In genomic region chr7:75961194-75961593, GRCh38 we compare ENCODE assay signal across 16 cellular contexts. TPM values are rescaled to one million over a fixed set of nuclear protein-coding genes. Genes with fewer than 3 reads are reported as not detected.
DNase-seq lines count a peak whose midpoint lies in the region; ATAC-seq and TF ChIP-seq lines count a peak whose summit lies in the region.
"Had no signal": no experiment of that assay in that cellular context is flagged by ENCODE, and none has a peak within 500 bp of the region (broad histone marks: within the 10 kb centered on the region; RNA-seq: fewer than 3 reads in every experiment).

No MANE protein-coding gene starts in this region.

- peaks cover 6% of the 10 kb centered on the region for H3K36me3 Mint-ChIP-seq in natural killer cell

- H3K27me3 Mint-ChIP-seq in natural killer cell (ENCODE audit: low read depth in 2 of 2) = no peaks in the 10 kb centered on the region

- H3K27ac Mint-ChIP-seq in natural killer cell = no peak overlapping the region
- H3K27ac Mint-ChIP-seq: activated T-helper 1 cell treated with anti-CD3 and anti-CD28 coated beads, Interleukin-12 subunit alpha, Interleukin-12 subunit beta, Interleukin-2, Interleukin-4 antibody, amounts not matched to agents 30 ng/mL and 10 ng/mL and 1 ng/mL, durations not matched to agents 14 hours and 24 hours and 36 hours had no signal

- H3K4me3 ChIP-seq in cardiac muscle cell (no peak overlapping the region), right atrium auricular region (no peak overlapping the region), fibroblast of villous mesenchyme (ENCODE audit: low read depth, low read length) (no peak overlapping the region), tibial artery (no peak overlapping the region)

- H3K36me3 ChIP-seq in cardiac muscle cell = no peaks in the 10 kb centered on the region
- peaks cover 8% of the 10 kb centered on the region for H3K36me3 ChIP-seq in right atrium auricular region
- H3K36me3 ChIP-seq in tibial artery = peaks cover 4 to 39% (median 24%) of the 10 kb centered on the region in 3 donors

- H3K9me3 ChIP-seq in cardiac muscle cell (ENCODE audit: low read depth) (no peaks in the 10 kb centered on the region), right atrium auricular region (no peaks in the 10 kb centered on the region), tibial artery (no peaks in the 10 kb centered on the region)

- DNase-seq in cardiac muscle cell (ENCODE audit: low read depth in 1 of 2, low spot score in 1 of 2) (no peak), right atrium auricular region (ENCODE audit: low spot score) (no peak), SK-N-DZ (ENCODE audit: low spot score) (peak; percentile 26), fibroblast of villous mesenchyme (ENCODE audit: low read depth) (no peak), tibial artery (no peak), natural killer cell (no peak), SKM-1 treated with dmso at 0.1 percent for 144 hours (lab: John Stamatoyannopoulos, UW; ENCODE audit: unreplicated experiment) (no peak)
- DNase-seq: anterior cingulate cortex; COR-L47; Karpas-422; mammary epithelial cell; NCI-H510A treated with DMSO at 0.1 percent for 48 hours; stimulated activated naive CD4-positive, alpha-beta T cell had no signal

- H3K4me3 Mint-ChIP-seq in natural killer cell = no peak overlapping the region
- H3K4me3 Mint-ChIP-seq: activated T-helper 1 cell treated with anti-CD3 and anti-CD28 coated beads, Interleukin-12 subunit alpha, Interleukin-12 subunit beta, Interleukin-2, Interleukin-4 antibody, amounts not matched to agents 30 ng/mL and 10 ng/mL and 1 ng/mL, durations not matched to agents 14 hours and 24 hours and 36 hours had no signal

- no peaks in the 10 kb centered on the region for H3K9me3 Mint-ChIP-seq in natural killer cell
- H3K9me3 Mint-ChIP-seq: activated T-helper 1 cell treated with anti-CD3 and anti-CD28 coated beads, Interleukin-12 subunit alpha, Interleukin-12 subunit beta, Interleukin-2, Interleukin-4 antibody, amounts not matched to agents 30 ng/mL and 10 ng/mL and 1 ng/mL, durations not matched to agents 14 hours and 24 hours and 36 hours had no signal

- H3K27me3 ChIP-seq in cardiac muscle cell (no peaks in the 10 kb centered on the region), right atrium auricular region (no peaks in the 10 kb centered on the region), tibial artery (no peaks in the 10 kb centered on the region)

- peaks cover 32% of the 10 kb centered on the region for H3K4me1 ChIP-seq in cardiac muscle cell (ENCODE audit: low read depth)
- peaks cover 0 to 43% of the 10 kb centered on the region in 2 donors for H3K4me1 ChIP-seq in right atrium auricular region
- peaks cover 12 to 51% (median 37%) of the 10 kb centered on the region in 4 donors for H3K4me1 ChIP-seq in tibial artery

- H3K4me1 Mint-ChIP-seq in natural killer cell = peaks cover 0 to 6% of the 10 kb centered on the region in 2 donors

- intact Hi-C loops in tibial artery (cut with DNase I; ENCODE audit: low total_unique reads) = loop anchor here (5.0 kb wide), 1 partner anchor 44 kb away; the partner anchor contains the start of gene POR
- intact Hi-C loops in natural killer cell (cut with micrococcal nuclease) = no loop called here

- peak; percentile 5 for TF ChIP-seq CTCF in cardiac muscle cell (IDR thresholded peaks at IDR 0.05; ENCODE audit: low read depth, low read length)
- TF ChIP-seq CTCF in right atrium auricular region (IDR thresholded peaks at IDR 0.05) = no peak
- peak; percentile 17 for TF ChIP-seq CTCF in fibroblast of villous mesenchyme (IDR thresholded peaks at IDR 0.05; ENCODE audit: insufficient read depth, low read depth, low read length)
- TF ChIP-seq CTCF in tibial artery (IDR thresholded peaks at IDR 0.05) = no peak
- TF ChIP-seq CTCF in natural killer cell (IDR thresholded peaks at IDR 0.05) = no peak

- ATAC-seq in HG02884 (IDR thresholded peaks at IDR 0.05; ENCODE audit: unreplicated experiment) (no peak), natural killer cell (no peak)

- peak overlapping the region; percentile 77 for H3K27ac ChIP-seq in cardiac muscle cell
- H3K27ac ChIP-seq in right atrium auricular region = peak overlapping the region in 1 of 2 donors; percentile 85
- peak overlapping the region; percentile 88 to 95 for H3K27ac ChIP-seq in tibial artery
- H3K27ac ChIP-seq: HL-60 had no signal

RNA-seq across cellular contexts. Expression of gene TMEM120A, which starts 33.2 kb away (rescaled TPM):
- total RNA-seq in cardiac muscle cell (20.0 and 24.6 TPM in 2 replicates), right atrium auricular region (10 to 100 TPM; 35.3 to 50.0 TPM), fibroblast of villous mesenchyme (18.4 and 30.2 TPM in 2 replicates), natural killer cell (10 to 100 TPM; 24.3 to 38.1 (median 34.6) TPM)
- polyA plus RNA-seq in cardiac muscle cell = 56.9 and 69.9 TPM in 2 replicates
- 20.5 and 25.9 TPM in 2 replicates for polyA plus RNA-seq in SK-N-DZ (2014; cell fraction: cytosol; rRNA removed)
- polyA plus RNA-seq in SK-N-DZ (2014; cell fraction: nucleus; rRNA removed) = 30.2 and 33.7 TPM in 2 replicates

RNA-seq across cellular contexts. Expression of gene POR, which starts 46.2 kb away (rescaled TPM):
- total RNA-seq in cardiac muscle cell (95.6 and 97.9 TPM in 2 replicates), right atrium auricular region (10 to 100 TPM; 53.4 to 85.3 TPM), fibroblast of villous mesenchyme (77.0 and 90.7 TPM in 2 replicates), natural killer cell (10 to 100 TPM; 56.0 to 60.5 (median 58.3) TPM)
- 87.9 and 101 TPM in 2 replicates for polyA plus RNA-seq in cardiac muscle cell
- 69.4 and 75.5 TPM in 2 replicates for polyA plus RNA-seq in SK-N-DZ (2014; cell fraction: cytosol; rRNA removed)
- 98.1 and 107 TPM in 2 replicates for polyA plus RNA-seq in SK-N-DZ (2014; cell fraction: nucleus; rRNA removed)

Comparison
In these comparisons a context has a peak if more than half of its experiments do, and no peak if none do; other contexts are left out.
1. CTCF ChIP-seq: peak in cardiac muscle cell (single experiment) and fibroblast of villous mesenchyme (single experiment); none in right atrium auricular region (0 of 2), tibial artery (0 of 2) and natural killer cell (single experiment).